In the genomic region with DNA sequence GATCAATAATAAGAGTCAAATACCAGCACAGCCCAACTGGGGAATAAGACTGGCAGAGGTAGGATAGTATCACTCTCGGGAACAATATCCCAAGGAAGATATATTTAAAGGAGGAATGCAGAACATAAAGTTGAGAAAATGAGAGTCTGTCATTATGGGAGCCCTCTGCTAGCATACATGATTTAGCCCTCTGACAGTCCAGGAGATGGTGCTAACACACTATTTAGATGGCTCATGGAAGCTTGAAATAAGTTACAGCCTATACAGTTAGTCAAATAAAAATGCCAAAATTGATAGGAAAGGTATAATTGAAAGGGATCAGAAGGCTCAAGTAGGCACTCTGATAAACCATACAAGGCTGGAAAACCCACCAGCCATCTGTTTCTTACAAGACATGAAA, we compare ENCODE assay signal across 13 cellular contexts.
DNase-seq lines count a peak whose midpoint lies in the region; ATAC-seq and TF ChIP-seq lines count a peak whose summit lies in the region.
"Had no signal": no experiment of that assay in that cellular context is flagged by ENCODE, and none has a peak within 500 bp of the region (broad histone marks: within the 10 kb centered on the region; RNA-seq: fewer than 3 reads in every experiment).

No MANE protein-coding gene starts in this region.

- H3K4me3 ChIP-seq in breast epithelium (no peak overlapping the region), fibroblast of mammary gland (ENCODE audit: control insufficient read depth, low read depth, low read length) (no peak overlapping the region)
- H3K4me3 ChIP-seq: coronary artery had no signal

- H3K4me1 ChIP-seq in breast epithelium, result no peaks in the 10 kb centered on the region

- no peaks in the 10 kb centered on the region for H3K36me3 ChIP-seq in breast epithelium

- no peaks in the 10 kb centered on the region for H3K9me3 Mint-ChIP-seq in MCF 10A (ENCODE audit: unreplicated experiment)

- CTCF ChIA-PET in MCF 10A (lab: Yijun Ruan, JAX), result interaction anchor here (0.8 to 1.6 kb wide), 2 partner anchors 14 to 61 kb away, joined by 3 read pairs; no protein-coding TSS in a partner anchor

- peaks cover 0 to 6% of the 10 kb centered on the region in 2 donors for H3K9me3 ChIP-seq in breast epithelium

- no peak for TF ChIP-seq POLR2A in breast epithelium (IDR thresholded peaks at IDR 0.05)

- in situ Hi-C loops in SK-MEL-5 (cut with HindIII; ENCODE audit: low pct_unique_long_range_greater_than_20kb, low sequenced_read_pairs), result no loop called here

- no peaks in the 10 kb centered on the region for H3K27me3 ChIP-seq in breast epithelium

- no peak overlapping the region for H3K4me3 Mint-ChIP-seq in MCF 10A (ENCODE audit: unreplicated experiment)
- H3K4me3 Mint-ChIP-seq: B cell, nephron had no signal

- DNase-seq in MCF 10A (ENCODE audit: unreplicated experiment) (peak; percentile 11), breast epithelium (ENCODE audit: low spot score in 2 of 2) (no peak), SK-MEL-5 (ENCODE audit: low read depth, low spot score) (peak; percentile 38), fibroblast of mammary gland (ENCODE audit: low read depth) (peak; percentile 60), NCI-H128 (lab: John Stamatoyannopoulos, UW; ENCODE audit: unreplicated experiment) (no peak), GM20000 (ENCODE audit: low spot score) (no peak), inferior parietal cortex (ENCODE audit: extremely low spot score) (no peak)
- DNase-seq: H7, NCI-H1436 had no signal

- H3K36me3 Mint-ChIP-seq in MCF 10A (ENCODE audit: insufficient read depth, unreplicated experiment), result no peaks in the 10 kb centered on the region

- intact Hi-C loops in MCF 10A (cut with micrococcal nuclease), result no loop called here
- intact Hi-C loops in breast epithelium (cut with DNase I; ENCODE audit: low total_unique reads), result no loop called here

- no peak overlapping the region for H3K27ac ChIP-seq in breast epithelium
- H3K27ac ChIP-seq: coronary artery had no signal

- no peak for ATAC-seq in HG03175 (IDR thresholded peaks at IDR 0.05; ENCODE audit: unreplicated experiment)

- no peak overlapping the region for H3K27ac Mint-ChIP-seq in MCF 10A (ENCODE audit: low read depth, unreplicated experiment)
- H3K27ac Mint-ChIP-seq: B cell, nephron had no signal

- no TSS peak for BruUV-seq in MCF 10A (replicated peaks; lab: Mats Ljungman, UMichigan)

- TF ChIP-seq CTCF in MCF 10A (IDR thresholded peaks at IDR 0.05; ENCODE audit: unreplicated experiment) (no peak), breast epithelium (IDR thresholded peaks at IDR 0.05) (no peak), fibroblast of mammary gland (conservative IDR thresholded peaks at IDR 0.05; ENCODE audit: control insufficient read depth, insufficient read depth, low read depth, low read length) (peak; percentile 63), GM20000 (IDR thresholded peaks at IDR 0.05; ENCODE audit: extremely low read depth, missing control alignments) (no peak)

- H3K4me1 Mint-ChIP-seq in MCF 10A (ENCODE audit: insufficient read depth, unreplicated experiment), result peaks cover 6% of the 10 kb centered on the region
- H3K4me1 Mint-ChIP-seq: B cell, nephron had no signal

- POLR2A ChIA-PET in MCF 10A (lab: Yijun Ruan, JAX), result no interaction called here

- no peaks in the 10 kb centered on the region for H3K27me3 Mint-ChIP-seq in MCF 10A (ENCODE audit: insufficient read depth, unreplicated experiment)
- H3K27me3 Mint-ChIP-seq: B cell had no signal

Comparison
In these comparisons a context has a peak if more than half of its experiments do, and no peak if none do; other contexts are left out.
1. DNase-seq: peak in MCF 10A (single experiment), SK-MEL-5 (single experiment) and fibroblast of mammary gland (single experiment); none in breast epithelium (0 of 2), NCI-H128 (single experiment), GM20000 (single experiment) and inferior parietal cortex (single experiment).